ENCODE assay signal across 26 cellular contexts in the genomic region with DNA sequence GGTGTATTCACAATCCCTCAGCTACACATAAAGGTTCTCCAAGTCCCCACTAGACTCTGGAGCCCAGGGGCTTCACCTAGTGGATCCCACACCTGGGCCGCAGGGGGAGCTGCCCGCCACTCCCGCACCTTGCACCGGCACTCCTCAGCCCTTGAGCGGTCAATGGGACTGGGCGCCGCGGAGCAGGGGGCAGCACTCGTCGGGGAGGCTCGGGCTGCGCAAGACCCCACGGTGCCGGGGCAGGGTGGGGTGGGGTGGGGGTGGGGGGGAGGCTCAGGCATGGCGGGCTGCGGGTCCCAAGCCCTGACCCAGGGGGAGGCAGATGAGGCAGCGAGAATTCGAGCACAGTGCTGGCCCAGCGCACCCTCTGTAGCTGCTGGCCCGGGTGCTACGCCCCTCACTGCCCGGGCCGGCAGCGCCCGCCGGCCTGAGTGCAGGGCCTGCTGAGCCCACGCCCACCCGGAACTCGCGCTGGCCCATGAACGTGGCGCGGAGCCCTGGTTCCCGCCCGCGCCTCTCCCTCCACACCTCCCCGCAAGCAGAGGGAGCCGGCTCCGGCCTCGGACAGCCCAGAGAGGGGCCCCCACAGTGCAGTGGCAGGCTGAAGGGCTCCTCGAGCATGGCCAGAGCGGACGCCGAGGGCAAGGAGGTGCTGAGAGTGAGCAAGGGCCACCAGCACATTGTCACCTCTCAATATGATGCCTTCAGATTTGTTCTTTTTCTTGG.
"Had no signal": no experiment of that assay in that cellular context is flagged by ENCODE, and none has a peak within 500 bp of the region (broad histone marks: within the 10 kb centered on the region; RNA-seq: fewer than 3 reads in every experiment).

No MANE protein-coding gene starts in this region.

- H3K27me3 ChIP-seq: heart right ventricle, hepatocyte, left lung, pancreas, right lobe of liver, suprapubic skin, tibial nerve, vagina had no signal

- H3K4me1 Mint-ChIP-seq: naive thymus-derived CD8-positive, alpha-beta T cell; nephron; neural crest cell had no signal

- H3K4me3 ChIP-seq: heart right ventricle, hepatocyte, left lung, lower lobe of right lung, pancreas, psoas muscle, right lobe of liver, smooth muscle cell, suprapubic skin, thoracic aorta, tibial nerve, vagina had no signal

- H3K9me3 ChIP-seq: pancreas, right lobe of liver, vagina had no signal

- H3K27ac ChIP-seq: heart right ventricle, hepatocyte, left lung, lower lobe of right lung, pancreas, psoas muscle, right lobe of liver, suprapubic skin, thoracic aorta, tibial nerve, vagina had no signal

- H3K27me3 Mint-ChIP-seq: naive thymus-derived CD8-positive, alpha-beta T cell; type B pancreatic cell had no signal

- H3K4me3 Mint-ChIP-seq: naive thymus-derived CD8-positive, alpha-beta T cell; nephron; neural crest cell; type B pancreatic cell had no signal

- DNase-seq: heart right ventricle; islet precursor cell; kidney glomerular epithelial cell; left colon; lower lobe of right lung; mammary epithelial cell; mesenchymal stem cell; naive thymus-derived CD8-positive, alpha-beta T cell; nucleus accumbens; psoas muscle; right lobe of liver; stimulated activated CD4-positive, alpha-beta T cell treated with anti-CD3 and anti-CD28 coated beads, Interleukin-1b, Interleukin-23, amount 100 ng/mL, for 48 hours; stimulated activated CD4-positive, alpha-beta T cell treated with anti-CD3 and anti-CD28 coated beads, Interleukin-2, amount 100 ng/mL, for 48 hours; stimulated activated CD4-positive, alpha-beta T cell treated with anti-CD3 and anti-CD28 coated beads, Interleukin-4, amount 100 ng/mL, for 4 hours; stimulated activated naive CD4-positive, alpha-beta T cell had no signal

- ATAC-seq: left colon; left lung; lower lobe of right lung; naive thymus-derived CD8-positive, alpha-beta T cell; pancreas; psoas muscle; right lobe of liver had no signal

- H3K27ac Mint-ChIP-seq: naive thymus-derived CD8-positive, alpha-beta T cell; nephron; type B pancreatic cell had no signal

- H3K4me1 ChIP-seq: heart right ventricle, left lung, lower lobe of right lung, pancreas, psoas muscle, right lobe of liver, suprapubic skin, vagina had no signal
